In genomic region chr11:67276821-67277230, GRCh38 we compare ENCODE assay signal across 8 cellular contexts. TPM values are rescaled to one million over a fixed set of nuclear protein-coding genes. Genes with fewer than 3 reads are reported as not detected.
A peak's percentile ranks its signal among the peaks of the same experiment; 100 is the strongest.
DNase-seq lines count a peak whose midpoint lies in the region; ATAC-seq and TF ChIP-seq lines count a peak whose summit lies in the region.

No MANE protein-coding gene starts in this region.

- peak overlapping the region; percentile 100 for H3K27ac Mint-ChIP-seq in activated naive CD8-positive, alpha-beta T cell treated with anti-CD3 and anti-CD28 coated beads, Interleukin-2, amount 50 U/mL, for 24 hours

- DNase-seq in AG20443 (ENCODE audit: low spot score), result peak; percentile 61
- DNase-seq in NCI-H1694 treated with DMSO at 0.1 percent for 48 hours (lab: John Stamatoyannopoulos, UW), result peak; percentile 26
- peak; percentile 81 for DNase-seq in activated naive CD8-positive, alpha-beta T cell treated with anti-CD3 and anti-CD28 coated beads, Interleukin-2, amount 50 U/mL, for 24 hours
- DNase-seq in iris pigment epithelial cell (ENCODE audit: low read depth), result peak; percentile 40
- peak in 1 of 2 donors; percentile 71 for DNase-seq in suprapubic skin (ENCODE audit: low spot score in 2 of 2)
- no peak for DNase-seq in RKO (ENCODE audit: low spot score)
- no peak for DNase-seq in DMS153 (lab: John Stamatoyannopoulos, UW)

- no peak for TF ChIP-seq POLR2A in suprapubic skin (IDR thresholded peaks at IDR 0.05)

- no peaks in the 10 kb centered on the region for H3K27me3 Mint-ChIP-seq in activated naive CD8-positive, alpha-beta T cell treated with anti-CD3 and anti-CD28 coated beads, Interleukin-2, amount 50 U/mL, for 24 hours

- WGBS in suprapubic skin, result 0% methylated on average over 1 of the region's 15 CpGs

- no peaks in the 10 kb centered on the region for H3K9me3 Mint-ChIP-seq in activated naive CD8-positive, alpha-beta T cell treated with anti-CD3 and anti-CD28 coated beads, Interleukin-2, amount 50 U/mL, for 24 hours

- ATAC-seq in GM19395 (IDR thresholded peaks at IDR 0.05; ENCODE audit: unreplicated experiment), result peak; percentile 39
- ATAC-seq in activated naive CD8-positive, alpha-beta T cell treated with anti-CD3 and anti-CD28 coated beads, Interleukin-2, amount 50 U/mL, for 24 hours, result peak; percentile 72

- peaks cover 31% of the 10 kb centered on the region for H3K36me3 ChIP-seq in suprapubic skin

- no peaks in the 10 kb centered on the region for H3K27me3 ChIP-seq in suprapubic skin

- H3K4me1 ChIP-seq in suprapubic skin, result peaks cover 75% of the 10 kb centered on the region

- H3K4me1 Mint-ChIP-seq in activated naive CD8-positive, alpha-beta T cell treated with anti-CD3 and anti-CD28 coated beads, Interleukin-2, amount 50 U/mL, for 24 hours, result peaks cover 80% of the 10 kb centered on the region

- H3K36me3 Mint-ChIP-seq in activated naive CD8-positive, alpha-beta T cell treated with anti-CD3 and anti-CD28 coated beads, Interleukin-2, amount 50 U/mL, for 24 hours (ENCODE audit: low read depth), result peaks cover 34% of the 10 kb centered on the region

- no peaks in the 10 kb centered on the region for H3K9me3 ChIP-seq in suprapubic skin

- H3K4me3 Mint-ChIP-seq in activated naive CD8-positive, alpha-beta T cell treated with anti-CD3 and anti-CD28 coated beads, Interleukin-2, amount 50 U/mL, for 24 hours, result peak overlapping the region; percentile 78

- peak overlapping the region; percentile 42 for H3K4me3 ChIP-seq in suprapubic skin

- peak in 1 of 2 donors; percentile 15 for TF ChIP-seq CTCF in suprapubic skin (IDR thresholded peaks at IDR 0.05)

- no peak for TF ChIP-seq EP300 in suprapubic skin (IDR thresholded peaks at IDR 0.05)

- peak overlapping the region; percentile 91 for H3K27ac ChIP-seq in suprapubic skin

RNA-seq across cellular contexts. Expression of gene GRK2, which starts 10.6 kb away (rescaled TPM):
- 100 to 1,000 TPM in 2 of 4 donors, 10 to 100 TPM in 2; 84.3 to 157 (median 105) TPM for total RNA-seq in suprapubic skin

RNA-seq across cellular contexts. Expression of gene ANKRD13D, which starts 12.3 kb away (rescaled TPM):
- 100 to 1,000 TPM in 1 of 4 donors, 10 to 100 TPM in 3; 55.7 to 154 (median 77.2) TPM for total RNA-seq in suprapubic skin

RNA-seq across cellular contexts. Expression of gene SSH3, which starts 26.5 kb away (rescaled TPM):
- 100 to 1,000 TPM in 1 of 4 donors, 10 to 100 TPM in 3; 49.4 to 107 (median 63.9) TPM for total RNA-seq in suprapubic skin

Comparison
In these comparisons a context has a peak if more than half of its experiments do, and no peak if none do; other contexts are left out.
1. DNase-seq: peak in AG20443 (single experiment), NCI-H1694 treated with DMSO at 0.1 percent for 48 hours (single experiment), activated naive CD8-positive, alpha-beta T cell treated with anti-CD3 and anti-CD28 coated beads, Interleukin-2, amount 50 U/mL, for 24 hours (single experiment) and iris pigment epithelial cell (single experiment); none in RKO (single experiment) and DMS153 (single experiment).